ENCODE assay signal across 25 cellular contexts in genomic region chr11:131849485-131849884, GRCh38.
"Had no signal": no experiment of that assay in that cellular context is flagged by ENCODE, and none has a peak within 500 bp of the region (broad histone marks: within the 10 kb centered on the region; RNA-seq: fewer than 3 reads in every experiment).

No MANE protein-coding gene starts in this region.

- H3K36me3 ChIP-seq: neutrophil, pancreas, sigmoid colon, stomach, thoracic aorta, thyroid gland, tibial nerve, upper lobe of left lung, vagina had no signal

- DNase-seq: naive thymus-derived CD8-positive, alpha-beta T cell; nephron progenitor cell; nucleus accumbens; pancreas; posterior cingulate gyrus; psoas muscle; right cardiac atrium; sigmoid colon; small intestine; stimulated activated CD4-positive, alpha-beta T cell treated with anti-CD3 and anti-CD28 coated beads, Interleukin-15, amount 100 ng/mL, for 24 hours; stimulated activated CD4-positive, alpha-beta T cell treated with anti-CD3 and anti-CD28 coated beads, Interleukin-2, amount 100 ng/mL, for 24 hours; stimulated activated CD4-positive, alpha-beta T cell treated with anti-CD3 and anti-CD28 coated beads, Interleukin-2, amount 100 ng/mL, for 48 hours; stimulated activated CD4-positive, alpha-beta T cell treated with anti-CD3 and anti-CD28 coated beads, Interleukin-4, amount 100 ng/mL, for 24 hours; stimulated activated naive B cell treated with anti-CD40 and anti-IgM and Interleukin-4, amounts not matched to agents 10 μg/mL and 1 μg/mL and 100 μg/mL, for 72 hours; stimulated activated naive CD4-positive, alpha-beta T cell treated with Interleukin-2 at 50 U/mL for 16 hours; stomach; thyroid gland; trophoblast cell; upper lobe of left lung had no signal

- H3K9me3 ChIP-seq: neutrophil, pancreas, psoas muscle, sigmoid colon, stomach, thoracic aorta, thyroid gland, tibial nerve, upper lobe of left lung, vagina had no signal

- ATAC-seq: naive thymus-derived CD8-positive, alpha-beta T cell; natural killer cell treated with Interleukin-12 subunit alpha and Interleukin-12 subunit beta and Interleukin-15 and Interleukin-18, amount 100 ng/mL, for 72 hours; pancreas; psoas muscle; right cardiac atrium; stimulated activated effector memory CD8-positive, alpha-beta T cell treated with anti-CD3 and anti-CD28 coated beads, Interleukin-12 subunit alpha, Interleukin-12 subunit beta, amount 100 ng/mL, for 72 hours; stimulated activated naive B cell treated with anti-CD40 and anti-IgM and Interleukin-4, amounts not matched to agents 10 μg/mL and 1 μg/mL and 100 μg/mL, for 72 hours had no signal

- H3K4me1 ChIP-seq: pancreas, psoas muscle, sigmoid colon, stomach, thyroid gland, tibial nerve, upper lobe of left lung, vagina had no signal

- H3K27ac ChIP-seq: neutrophil, pancreas, psoas muscle, sigmoid colon, stomach, thoracic aorta, thyroid gland, tibial nerve, upper lobe of left lung, vagina had no signal

- H3K27me3 ChIP-seq: neutrophil, sigmoid colon, thyroid gland, tibial nerve, upper lobe of left lung, vagina had no signal

- H3K4me3 ChIP-seq: pancreas, psoas muscle, sigmoid colon, stomach, thoracic aorta, thyroid gland, tibial nerve, upper lobe of left lung, vagina had no signal
